ENCODE assay signal across 15 cellular contexts in the genomic region with DNA sequence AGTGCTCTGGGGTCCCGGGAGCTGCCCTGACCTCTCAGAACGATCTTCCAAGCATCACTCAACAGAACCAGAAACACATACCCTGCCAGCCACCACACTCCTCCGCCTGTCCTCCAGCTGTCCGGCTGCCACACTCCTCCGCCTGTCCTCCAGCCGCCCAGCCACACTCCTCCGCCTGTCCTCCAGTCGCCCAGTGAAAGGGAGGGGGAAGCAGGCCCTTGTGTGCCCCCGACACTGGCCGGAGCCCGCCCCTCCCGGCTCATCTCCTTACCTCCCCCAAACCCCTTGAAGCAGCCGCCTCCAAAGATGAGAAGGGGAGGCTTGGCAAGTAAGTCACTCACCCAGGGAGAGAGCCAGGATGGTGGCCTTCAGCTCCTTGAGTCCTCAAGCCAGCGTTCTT. TPM values are rescaled to one million over a fixed set of nuclear protein-coding genes. Genes with fewer than 3 reads are reported as not detected.
DNase-seq lines count a peak whose midpoint lies in the region; ATAC-seq and TF ChIP-seq lines count a peak whose summit lies in the region.
"Had no signal": no experiment of that assay in that cellular context is flagged by ENCODE, and none has a peak within 500 bp of the region (broad histone marks: within the 10 kb centered on the region; RNA-seq: fewer than 3 reads in every experiment).

No MANE protein-coding gene starts in this region.

- H3K36me3 Mint-ChIP-seq in activated CD4-positive, alpha-beta T cell treated with anti-CD3 and anti-CD28 coated beads, Interleukin-2, amount 10 ng/mL, durations not matched to agents 24 days and 14 days (ENCODE audit: low read depth) = peaks cover 22% of the 10 kb centered on the region
- peaks cover 87% of the 10 kb centered on the region for H3K36me3 Mint-ChIP-seq in stimulated activated effector memory CD8-positive, alpha-beta T cell treated with anti-CD3 and anti-CD28 coated beads, Interleukin-12 subunit alpha, Interleukin-12 subunit beta, amount 100 ng/mL, for 72 hours

- peak overlapping the region; percentile 22 for H3K27ac Mint-ChIP-seq in activated CD4-positive, alpha-beta T cell treated with anti-CD3 and anti-CD28 coated beads, Interleukin-2, amount 10 ng/mL, durations not matched to agents 24 days and 14 days
- peak overlapping the region; percentile 79 for H3K27ac Mint-ChIP-seq in stimulated activated effector memory CD8-positive, alpha-beta T cell treated with anti-CD3 and anti-CD28 coated beads, Interleukin-12 subunit alpha, Interleukin-12 subunit beta, amount 100 ng/mL, for 72 hours

- POLR2A ChIA-PET in RWPE1 (lab: Yijun Ruan, JAX; ENCODE audit: low non-redundant PET) = no interaction called here

- no peaks in the 10 kb centered on the region for H3K27me3 ChIP-seq in ascending aorta
- H3K27me3 ChIP-seq: gastroesophageal sphincter had no signal

- H3K4me3 Mint-ChIP-seq in activated CD4-positive, alpha-beta T cell treated with anti-CD3 and anti-CD28 coated beads, Interleukin-2, amount 10 ng/mL, durations not matched to agents 24 days and 14 days = no peak overlapping the region
- H3K4me3 Mint-ChIP-seq in stimulated activated effector memory CD8-positive, alpha-beta T cell treated with anti-CD3 and anti-CD28 coated beads, Interleukin-12 subunit alpha, Interleukin-12 subunit beta, amount 100 ng/mL, for 72 hours = peak overlapping the region; percentile 24

- TF ChIP-seq CTCF in RWPE1 (conservative IDR thresholded peaks at IDR 0.05; ENCODE audit: low read depth) (no peak), fibroblast of villous mesenchyme (IDR thresholded peaks at IDR 0.05; ENCODE audit: insufficient read depth, low read depth, low read length) (no peak), ascending aorta (IDR thresholded peaks at IDR 0.05) (no peak)

- H3K27ac ChIP-seq in RWPE1 = peak overlapping the region; percentile 58
- H3K27ac ChIP-seq in ascending aorta = no peak overlapping the region
- H3K27ac ChIP-seq: gastroesophageal sphincter had no signal

- H3K36me3 ChIP-seq in ascending aorta = no peaks in the 10 kb centered on the region
- H3K36me3 ChIP-seq: gastroesophageal sphincter had no signal

- H3K4me1 ChIP-seq in ascending aorta = peaks cover 0 to 5% of the 10 kb centered on the region in 2 donors

- H3K4me3 ChIP-seq in fibroblast of villous mesenchyme (ENCODE audit: low read depth, low read length) = no peak overlapping the region
- no peak overlapping the region for H3K4me3 ChIP-seq in ascending aorta
- H3K4me3 ChIP-seq: gastroesophageal sphincter had no signal

- CTCF ChIA-PET in RWPE1 (lab: Yijun Ruan, JAX) = interaction anchor here (0.6 kb wide), 1 partner anchor 53 kb away, joined by 6 read pairs; no protein-coding TSS in a partner anchor

- DNase-seq in activated CD4-positive, alpha-beta T cell treated with anti-CD3 and anti-CD28 coated beads, Interleukin-2, amount 10 ng/mL, durations not matched to agents 24 days and 14 days = no peak
- DNase-seq in activated CD4-positive, alpha-beta T cell treated with anti-CD3 and anti-CD28 coated beads, Interleukin-2, amount 50 U/mL, for 1 hour = no peak
- DNase-seq in RWPE1 (ENCODE audit: low spot score) (no peak), fibroblast of villous mesenchyme (ENCODE audit: low read depth) (peak; percentile 31), ascending aorta (ENCODE audit: low spot score in 2 of 2) (no peak), AG08395 (ENCODE audit: low spot score) (no peak)
- no peak for DNase-seq in stimulated activated effector memory CD8-positive, alpha-beta T cell treated with anti-CD3 and anti-CD28 coated beads, Interleukin-12 subunit alpha, Interleukin-12 subunit beta, amount 100 ng/mL, for 72 hours (ENCODE audit: low spot score in 2 of 2)
- DNase-seq in stimulated activated naive CD4-positive, alpha-beta T cell (lab: John Stamatoyannopoulos, UW) = no peak
- DNase-seq: activated CD4-positive, alpha-beta T cell treated with anti-CD3 and anti-CD28 coated beads, Interleukin-2, amount 50 U/mL, for 4 hours; activated gamma-delta T cell treated with Interleukin-2 at 50 U/mL for 16 hours; central memory CD4-positive, alpha-beta T cell; NCI-H2029; NCI-H774; Right ventricle myocardium superior had no signal

- H3K27me3 Mint-ChIP-seq in activated CD4-positive, alpha-beta T cell treated with anti-CD3 and anti-CD28 coated beads, Interleukin-2, amount 10 ng/mL, durations not matched to agents 24 days and 14 days = no peaks in the 10 kb centered on the region

- H3K4me1 Mint-ChIP-seq in activated CD4-positive, alpha-beta T cell treated with anti-CD3 and anti-CD28 coated beads, Interleukin-2, amount 10 ng/mL, durations not matched to agents 24 days and 14 days = peaks cover 61% of the 10 kb centered on the region
- peaks cover 95% of the 10 kb centered on the region for H3K4me1 Mint-ChIP-seq in stimulated activated effector memory CD8-positive, alpha-beta T cell treated with anti-CD3 and anti-CD28 coated beads, Interleukin-12 subunit alpha, Interleukin-12 subunit beta, amount 100 ng/mL, for 72 hours

- H3K9me3 Mint-ChIP-seq in activated CD4-positive, alpha-beta T cell treated with anti-CD3 and anti-CD28 coated beads, Interleukin-2, amount 10 ng/mL, durations not matched to agents 24 days and 14 days = no peaks in the 10 kb centered on the region
- H3K9me3 Mint-ChIP-seq in stimulated activated effector memory CD8-positive, alpha-beta T cell treated with anti-CD3 and anti-CD28 coated beads, Interleukin-12 subunit alpha, Interleukin-12 subunit beta, amount 100 ng/mL, for 72 hours = no peaks in the 10 kb centered on the region

- no peak for ATAC-seq in stimulated activated effector memory CD8-positive, alpha-beta T cell treated with anti-CD3 and anti-CD28 coated beads, Interleukin-12 subunit alpha, Interleukin-12 subunit beta, amount 100 ng/mL, for 72 hours

- intact Hi-C loops in activated CD4-positive, alpha-beta T cell treated with anti-CD3 and anti-CD28 coated beads, Interleukin-2, amount 10 ng/mL, durations not matched to agents 24 days and 14 days (cut with micrococcal nuclease) = no loop called here
- intact Hi-C loops in ascending aorta (cut with DNase I) = no loop called here

- no peaks in the 10 kb centered on the region for H3K9me3 ChIP-seq in ascending aorta
- H3K9me3 ChIP-seq: gastroesophageal sphincter had no signal

RNA-seq across cellular contexts. Expression of gene STK24, which starts 40.2 kb away (rescaled TPM):
- total RNA-seq in activated CD4-positive, alpha-beta T cell treated with anti-CD3 and anti-CD28 coated beads, Interleukin-2, amount 10 ng/mL, durations not matched to agents 24 days and 14 days = 127 and 136 TPM in 2 replicates
- total RNA-seq in fibroblast of villous mesenchyme (55.7 and 56.6 TPM in 2 replicates), ascending aorta (35.4 TPM)
